Comparison of ENCODE assay signal across 8 cellular contexts in the genomic region with DNA sequence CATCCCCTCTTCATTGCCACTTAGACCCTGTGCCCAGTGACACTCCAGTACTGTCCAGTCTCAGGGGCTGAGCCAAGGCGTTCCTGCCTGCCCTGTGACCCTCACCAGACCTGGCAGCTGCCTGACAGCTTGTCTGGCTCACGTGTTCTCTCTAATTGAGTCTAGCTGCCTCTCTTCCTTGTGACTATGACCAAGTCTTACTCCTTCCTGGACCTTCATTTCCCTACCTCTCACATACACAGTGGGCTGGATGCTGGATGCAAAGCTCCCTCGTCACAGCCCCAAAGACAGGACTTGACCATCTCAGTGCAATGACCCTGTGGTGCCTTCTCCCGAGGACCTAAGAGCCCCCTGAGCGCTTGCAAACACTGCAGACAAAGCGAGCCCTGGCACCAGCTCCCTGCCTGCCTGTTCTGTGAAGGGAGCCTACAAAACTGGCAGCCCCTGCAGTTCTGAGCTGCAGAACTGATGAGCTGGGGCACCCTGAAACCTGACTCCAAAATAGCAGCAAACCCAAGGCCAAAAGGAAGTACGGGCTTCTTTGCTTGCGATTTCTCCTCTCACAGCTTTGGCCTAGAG. TPM values are rescaled to one million over a fixed set of nuclear protein-coding genes. Genes with fewer than 3 reads are reported as not detected.
DNase-seq lines count a peak whose midpoint lies in the region; ATAC-seq and TF ChIP-seq lines count a peak whose summit lies in the region.

No MANE protein-coding gene starts in this region.

- H3K27ac Mint-ChIP-seq in T-helper 17 cell = peak overlapping the region; percentile 84

- peak overlapping the region; percentile 22 to 94 (median 86) for H3K27ac ChIP-seq in gastroesophageal sphincter

- H3K9me3 ChIP-seq in T-helper 17 cell (ENCODE audit: control insufficient read depth, low read length, poor library complexity, severe bottlenecking) (no peaks in the 10 kb centered on the region), gastroesophageal sphincter (no peaks in the 10 kb centered on the region)

- TF ChIP-seq EP300 in gastroesophageal sphincter (IDR thresholded peaks at IDR 0.05) = no peak

- ATAC-seq in T-helper 17 cell = no peak
- ATAC-seq in gastroesophageal sphincter = no peak

- no peaks in the 10 kb centered on the region for H3K27me3 Mint-ChIP-seq in T-helper 17 cell

- DNase-seq in H7 = no peak
- DNase-seq in T-helper 17 cell = no peak
- DNase-seq in retina = peak; percentile 20
- DNase-seq in globus pallidus (ENCODE audit: low spot score) = no peak
- DNase-seq in GM10266 (ENCODE audit: extremely low spot score) = no peak
- DNase-seq in NCI-H146 (lab: John Stamatoyannopoulos, UW) = no peak
- no peak for DNase-seq in activated CD4-positive, CD25-positive, alpha-beta regulatory T cell treated with anti-CD3 and anti-CD28 coated beads, Interleukin-2, amount 50 U/mL, for 72 hours

- TF ChIP-seq CTCF in gastroesophageal sphincter (IDR thresholded peaks at IDR 0.05) (no peak), GM10266 (IDR thresholded peaks at IDR 0.05; ENCODE audit: control insufficient read depth, insufficient read depth, low read depth, missing control alignments) (no peak)

- TF ChIP-seq POLR2A in gastroesophageal sphincter (IDR thresholded peaks at IDR 0.05) = no peak

- H3K36me3 ChIP-seq in H7 (replicated peaks; ENCODE audit: control insufficient read depth, insufficient read depth, low read length) (peaks cover 4% of the 10 kb centered on the region), gastroesophageal sphincter (no peaks in the 10 kb centered on the region)

- H3K4me3 ChIP-seq in H7 (ENCODE audit: insufficient read depth, low read depth, low read length) (peak overlapping the region; percentile 68), gastroesophageal sphincter (peak overlapping the region; percentile 79 to 91)

- 5 to 23% methylated on average over 3 to 4 of the region's 8 CpGs for WGBS in gastroesophageal sphincter (ENCODE audit: low coverage in 1 of 2), 2 donors

- H3K4me3 Mint-ChIP-seq in T-helper 17 cell = peak overlapping the region; percentile 92

- H3K4me1 ChIP-seq in gastroesophageal sphincter = peaks cover 8 to 82% (median 67%) of the 10 kb centered on the region in 3 donors

- peaks cover 66% of the 10 kb centered on the region for H3K4me1 Mint-ChIP-seq in T-helper 17 cell

- peaks cover 4% of the 10 kb centered on the region for H3K36me3 Mint-ChIP-seq in T-helper 17 cell (ENCODE audit: low read depth)

- H3K27me3 ChIP-seq in H7 (ENCODE audit: control insufficient read depth, insufficient read depth, low read length) = no peaks in the 10 kb centered on the region
- H3K27me3 ChIP-seq in gastroesophageal sphincter = no peaks in the 10 kb centered on the region

RNA-seq across cellular contexts. Expression of gene DEXI, which starts 1.7 kb away (rescaled TPM):
- 55.9 and 63.1 TPM in 2 replicates for total RNA-seq in H7 (2014; rRNA removed; shearing (Covaris generic))
- 10 to 100 TPM; 14.2 to 15.1 TPM for total RNA-seq in T-helper 17 cell
- total RNA-seq in gastroesophageal sphincter = 100 to 1,000 TPM in 2 of 4 donors, 10 to 100 TPM in 2; 79.2 to 136 (median 102) TPM

RNA-seq across cellular contexts. Expression of gene CLEC16A, which starts 3.8 kb away (rescaled TPM):
- 12.0 and 15.1 TPM in 2 replicates for total RNA-seq in H7 (2014; rRNA removed; shearing (Covaris generic))
- total RNA-seq in T-helper 17 cell (10 to 100 TPM; 31.1 to 32.0 TPM), gastroesophageal sphincter (10 to 100 TPM; 19.9 to 38.3 (median 35.0) TPM)
